Comparison of ENCODE assay signal across 1 cellular context in genomic region chr16:67435758-67436164, GRCh38.
TF ChIP-seq lines count a peak whose summit lies in the region.

No MANE protein-coding gene starts in this region.

TF ChIP-seq in GM12878, 131 proteins besides CTCF, POLR2A, EP300 and RAD21:
- TF ChIP-seq TCF3 (IDR thresholded peaks at IDR 0.05; ENCODE audit: borderline replicate concordance, insufficient read depth, low read depth, low read length): no peak
- TF ChIP-seq IKZF2 (IDR thresholded peaks at IDR 0.05): no peak
- no peak for TF ChIP-seq SREBF2 (IDR thresholded peaks at IDR 0.05; ENCODE audit: low read length)
- TF ChIP-seq SMAD5 (IDR thresholded peaks at IDR 0.05; ENCODE audit: low read depth): no peak
- TF ChIP-seq SUZ12 (IDR thresholded peaks at IDR 0.05; ENCODE audit: unreplicated experiment): no peak
- TF ChIP-seq EGR1 (IDR thresholded peaks at IDR 0.05; ENCODE audit: borderline replicate concordance in 1 of 2, low read depth in 2 of 2, low read length in 2 of 2): no peak
- no peak for TF ChIP-seq REST (IDR thresholded peaks at IDR 0.05; ENCODE audit: low read depth, low read length)
- TF ChIP-seq YY1 (IDR thresholded peaks at IDR 0.05; ENCODE audit: low read depth, low read length): no peak
- no peak for TF ChIP-seq NRF1 (conservative IDR thresholded peaks at IDR 0.05; ENCODE audit: low read depth, low read length)
- no peak for TF ChIP-seq BCLAF1 (IDR thresholded peaks at IDR 0.05)
- TF ChIP-seq SMC3 (IDR thresholded peaks at IDR 0.05; ENCODE audit: borderline replicate concordance, low read length): no peak
- no peak for TF ChIP-seq CBX3 (IDR thresholded peaks at IDR 0.05; ENCODE audit: borderline replicate concordance, low read depth)
